29 cellular contexts compared by ENCODE assay signal in genomic region chr2:26465981-26466471, GRCh38. TPM values are rescaled to one million over a fixed set of nuclear protein-coding genes. Genes with fewer than 3 reads are reported as not detected.
"Had no signal": no experiment of that assay in that cellular context is flagged by ENCODE, and none has a peak within 500 bp of the region (broad histone marks: within the 10 kb centered on the region; RNA-seq: fewer than 3 reads in every experiment).

No MANE protein-coding gene starts in this region.

- DNase-seq: cortex of kidney; effector memory CD8-positive, alpha-beta T cell; erythroblast; esophagus squamous epithelium; foreskin melanocyte; glutamatergic neuron; heart right ventricle; hippocampal formation; kidney glomerular epithelial cell; left colon; left ventricle myocardium inferior; natural killer cell; stimulated activated CD4-positive, alpha-beta T cell treated with anti-CD3 and anti-CD28 coated beads, Interleukin-15, amount 100 ng/mL, for 24 hours; stimulated activated CD4-positive, alpha-beta T cell treated with anti-CD3 and anti-CD28 coated beads, Interleukin-2, amount 100 ng/mL, for 48 hours; stimulated activated naive B cell treated with anti-CD40 and anti-IgM and Interleukin-4, amounts not matched to agents 10 μg/mL and 1 μg/mL and 100 μg/mL, for 72 hours; upper lobe of left lung had no signal

- H3K27me3 ChIP-seq: heart right ventricle, neutrophil, right atrium auricular region, tibial nerve, upper lobe of left lung had no signal

- H3K27ac ChIP-seq: esophagus squamous epithelium, heart right ventricle, left ventricle myocardium inferior, neutrophil, parathyroid adenoma, prostate gland, right atrium auricular region, skin epidermis, thoracic aorta, tibial nerve, upper lobe of left lung had no signal

- FAIRE-seq: endometrium, islet of Langerhans had no signal

- H3K4me1 ChIP-seq: esophagus squamous epithelium, left ventricle myocardium inferior, parathyroid adenoma, prostate gland, upper lobe of left lung had no signal

- H3K27ac Mint-ChIP-seq: effector memory CD8-positive, alpha-beta T cell; memory B cell; natural killer cell; stimulated activated naive B cell treated with anti-CD40 and anti-IgM and Interleukin-4, amounts not matched to agents 10 μg/mL and 1 μg/mL and 100 μg/mL, for 72 hours; stimulated activated naive CD8-positive, alpha-beta T cell treated with anti-CD3 and anti-CD28 coated beads, Interleukin-15, Interleukin-2, amounts not matched to agents 100 ng/mL and 50 ng/mL, for 24 hours had no signal

- H3K9ac ChIP-seq: parathyroid adenoma had no signal

- H3K79me2 ChIP-seq: parathyroid adenoma had no signal

- H3K9me3 ChIP-seq: neutrophil, prostate gland had no signal

- H3K36me3 Mint-ChIP-seq: natural killer cell; stimulated activated naive B cell treated with anti-CD40 and anti-IgM and Interleukin-4, amounts not matched to agents 10 μg/mL and 1 μg/mL and 100 μg/mL, for 72 hours had no signal

- H3K4me3 Mint-ChIP-seq: effector memory CD8-positive, alpha-beta T cell; memory B cell; natural killer cell; stimulated activated naive B cell treated with anti-CD40 and anti-IgM and Interleukin-4, amounts not matched to agents 10 μg/mL and 1 μg/mL and 100 μg/mL, for 72 hours; stimulated activated naive CD8-positive, alpha-beta T cell treated with anti-CD3 and anti-CD28 coated beads, Interleukin-15, Interleukin-2, amounts not matched to agents 100 ng/mL and 50 ng/mL, for 24 hours had no signal

- H2AFZ ChIP-seq: parathyroid adenoma had no signal

- H3K4me3 ChIP-seq: esophagus squamous epithelium, heart right ventricle, left ventricle myocardium inferior, lung, prostate gland, right atrium auricular region, skin epidermis, thoracic aorta, tibial nerve, upper lobe of left lung had no signal

- H3K4me1 Mint-ChIP-seq: memory B cell; natural killer cell; stimulated activated naive B cell treated with anti-CD40 and anti-IgM and Interleukin-4, amounts not matched to agents 10 μg/mL and 1 μg/mL and 100 μg/mL, for 72 hours had no signal

- ATAC-seq: effector memory CD8-positive, alpha-beta T cell; heart right ventricle; left colon; natural killer cell; stimulated activated naive B cell treated with anti-CD40 and anti-IgM and Interleukin-4, amounts not matched to agents 10 μg/mL and 1 μg/mL and 100 μg/mL, for 72 hours had no signal

- H3K27me3 Mint-ChIP-seq: effector memory CD8-positive, alpha-beta T cell; stimulated activated naive B cell treated with anti-CD40 and anti-IgM and Interleukin-4, amounts not matched to agents 10 μg/mL and 1 μg/mL and 100 μg/mL, for 72 hours; stimulated activated naive CD8-positive, alpha-beta T cell treated with anti-CD3 and anti-CD28 coated beads, Interleukin-15, Interleukin-2, amounts not matched to agents 100 ng/mL and 50 ng/mL, for 24 hours had no signal

- H3K36me3 ChIP-seq: esophagus squamous epithelium, heart right ventricle, left ventricle myocardium inferior, neutrophil, prostate gland, right atrium auricular region, thoracic aorta, tibial nerve, upper lobe of left lung had no signal

RNA-seq across cellular contexts. Expression of gene OTOF, which starts 11.9 kb away (rescaled TPM):
- total RNA-seq: left colon, left ventricle myocardium inferior had no signal
- polyA plus RNA-seq: neural cell had no signal
